16 cellular contexts compared by ENCODE assay signal in genomic region chr4:82599336-82599735, GRCh38. TPM values are rescaled to one million over a fixed set of nuclear protein-coding genes. Genes with fewer than 3 reads are reported as not detected.
DNase-seq lines count a peak whose midpoint lies in the region; ATAC-seq, FAIRE-seq and TF ChIP-seq lines count a peak whose summit lies in the region.
"Had no signal": no experiment of that assay in that cellular context is flagged by ENCODE, and none has a peak within 500 bp of the region (broad histone marks: within the 10 kb centered on the region; RNA-seq: fewer than 3 reads in every experiment).

No MANE protein-coding gene starts in this region.

- peak; percentile 42 for DNase-seq in DMS53 (lab: John Stamatoyannopoulos, UW)
- peak; percentile 32 for DNase-seq in HuH-7.5 (ENCODE audit: low spot score)
- DNase-seq in NCI-H69 (lab: John Stamatoyannopoulos, UW) = peak; percentile 73
- no peak for DNase-seq in foreskin keratinocyte
- DNase-seq in effector CD4-positive, alpha-beta T cell = no peak
- no peak for DNase-seq in spleen
- no peak for DNase-seq in GM19239 (ENCODE audit: insufficient read length, low spot score)
- no peak for DNase-seq in urothelium cell line (ENCODE audit: low spot score)
- DNase-seq: activated CD4-positive, alpha-beta T cell treated with anti-CD3 and anti-CD28 coated beads for 1 hour; hypothalamus; NCI-H446 treated with DMSO at 0.1 percent for 48 hours; stimulated activated CD4-positive, alpha-beta T cell treated with anti-CD3 and anti-CD28 coated beads, Interleukin-2, amount 100 ng/mL, for 48 hours; stimulated activated naive CD4-positive, alpha-beta T cell had no signal

- H3K9me3 ChIP-seq in spleen = no peaks in the 10 kb centered on the region
- H3K9me3 ChIP-seq: BLaER1 treated with 17β-estradiol and CSF1 and Interleukin-3, amounts not matched to agents 10 nM and 100 nM; body of pancreas had no signal

- no peak for FAIRE-seq in GM19239 (lab: Jason Lieb, UNC)
- FAIRE-seq in urothelium cell line (lab: Jason Lieb, UNC) = no peak

- 68 to 79% (median 74%) methylated on average over 4 of the region's 4 CpGs for WGBS in spleen, 5 donors

- TF ChIP-seq CTCF in foreskin keratinocyte (conservative IDR thresholded peaks at IDR 0.05) = peak; percentile 16
- TF ChIP-seq CTCF in spleen (IDR thresholded peaks at IDR 0.05 in 8 of 11, conservative IDR thresholded peaks at IDR 0.05 in 3 of 11) = no peak

- no peak overlapping the region for H3K27ac ChIP-seq in foreskin keratinocyte
- no peak overlapping the region for H3K27ac ChIP-seq in spleen
- H3K27ac ChIP-seq: BLaER1 treated with 17β-estradiol and CSF1 and Interleukin-3, amounts not matched to agents 10 nM and 100 nM; body of pancreas; SK-N-MC had no signal

- H3K4me1 ChIP-seq in foreskin keratinocyte (no peaks in the 10 kb centered on the region), spleen (no peaks in the 10 kb centered on the region)
- H3K4me1 ChIP-seq: BLaER1 treated with 17β-estradiol and CSF1 and Interleukin-3, amounts not matched to agents 10 nM and 100 nM; body of pancreas had no signal

- TF ChIP-seq POLR2A in spleen (IDR thresholded peaks at IDR 0.05) = no peak

- no peak for ATAC-seq in foreskin keratinocyte
- ATAC-seq: body of pancreas had no signal

- intact Hi-C loops in spleen (cut with DNase I; ENCODE audit: low total_unique reads) = no loop called here

- H3K27me3 ChIP-seq in foreskin keratinocyte (peaks cover 35% of the 10 kb centered on the region), spleen (replicated peaks in 1 of 7) (no peaks in the 10 kb centered on the region)
- H3K27me3 ChIP-seq: BLaER1 treated with 17β-estradiol and CSF1 and Interleukin-3, amounts not matched to agents 10 nM and 100 nM; body of pancreas had no signal

- H3K36me3 ChIP-seq in spleen = no peaks in the 10 kb centered on the region
- H3K36me3 ChIP-seq: BLaER1 treated with 17β-estradiol and CSF1 and Interleukin-3, amounts not matched to agents 10 nM and 100 nM had no signal

- H3K4me3 ChIP-seq in spleen = no peak overlapping the region
- H3K4me3 ChIP-seq: BLaER1 treated with 17β-estradiol and CSF1 and Interleukin-3, amounts not matched to agents 10 nM and 100 nM; body of pancreas; SK-N-MC had no signal

RNA-seq across cellular contexts. Expression of gene TMEM150C, which starts 37.5 kb away (rescaled TPM):
- total RNA-seq in foreskin keratinocyte (0.14 TPM in 2 replicates), spleen (10 to 100 TPM in 4 of 7 donors, 1 to 10 TPM in 3; 3.6 to 26.0 (median 17.1) TPM)
- polyA plus RNA-seq in foreskin keratinocyte (0.04 and 0.07 TPM in 2 replicates), spleen (1 to 10 TPM; 4.5 to 8.3 (median 5.3) TPM)

Comparison
In these comparisons a context has a peak if more than half of its experiments do, and no peak if none do; other contexts are left out.
1. DNase-seq: peak in DMS53 (single experiment), HuH-7.5 (single experiment) and NCI-H69 (single experiment); none in foreskin keratinocyte (0 of 2), effector CD4-positive, alpha-beta T cell (single experiment), spleen (single experiment), GM19239 (single experiment) and urothelium cell line (single experiment).